In genomic region chr17:13346592-13346991, GRCh38 we compare ENCODE assay signal across 20 cellular contexts.
DNase-seq lines count a peak whose midpoint lies in the region; ATAC-seq and TF ChIP-seq lines count a peak whose summit lies in the region.
"Had no signal": no experiment of that assay in that cellular context is flagged by ENCODE, and none has a peak within 500 bp of the region (broad histone marks: within the 10 kb centered on the region; RNA-seq: fewer than 3 reads in every experiment).

No MANE protein-coding gene starts in this region.

- H3K4me2 ChIP-seq in fibroblast of lung (ENCODE audit: extremely low read depth, insufficient read depth, low read length) = peak overlapping the region; percentile 46

- H3K9me3 Mint-ChIP-seq in MCF 10A (ENCODE audit: unreplicated experiment) = no peaks in the 10 kb centered on the region

- no peaks in the 10 kb centered on the region for H4K20me1 ChIP-seq in fibroblast of lung (ENCODE audit: control insufficient read depth, extremely low read depth, insufficient read depth, low read length)

- ATAC-seq in upper lobe of left lung (ENCODE audit: low FRiP score in 2 of 2) = peak; percentile 18 to 46
- ATAC-seq in GM21381 (IDR thresholded peaks at IDR 0.05; ENCODE audit: unreplicated experiment) = no peak
- no peak for ATAC-seq in HG03139 (IDR thresholded peaks at IDR 0.05; ENCODE audit: unreplicated experiment)
- ATAC-seq: activated CD8-positive, alpha-beta T cell treated with anti-CD3 and anti-CD28 coated beads, Interleukin-2, amount 10 ng/mL, durations not matched to agents 7 days and 5 days; GM12878 had no signal

- no peaks in the 10 kb centered on the region for H3K79me2 ChIP-seq in fibroblast of lung (ENCODE audit: control insufficient read depth, insufficient read depth, low read length)

- peak overlapping the region; percentile 40 for H3K4me3 Mint-ChIP-seq in MCF 10A (ENCODE audit: unreplicated experiment)
- H3K4me3 Mint-ChIP-seq: activated CD8-positive, alpha-beta T cell treated with anti-CD3 and anti-CD28 coated beads, Interleukin-2, amount 10 ng/mL, durations not matched to agents 7 days and 5 days had no signal

- WGBS in upper lobe of left lung, 2 donors = 97 to 98% methylated on average over 5 of the region's 5 CpGs

- no peak overlapping the region for H2AFZ ChIP-seq in fibroblast of lung (ENCODE audit: low read length)

- no TSS peak for BruUV-seq in MCF 10A (replicated peaks; lab: Mats Ljungman, UMichigan)

- no peaks in the 10 kb centered on the region for H3K4me1 ChIP-seq in breast epithelium
- H3K4me1 ChIP-seq in SJSA1 (replicated peaks) = peaks cover 43% of the 10 kb centered on the region
- peaks cover 11% of the 10 kb centered on the region for H3K4me1 ChIP-seq in fibroblast of lung (ENCODE audit: control insufficient read depth, extremely low read depth, insufficient read depth, low read length)
- H3K4me1 ChIP-seq in upper lobe of left lung = no peaks in the 10 kb centered on the region
- H3K4me1 ChIP-seq: suprapubic skin had no signal

- TF ChIP-seq POLR2A in breast epithelium (IDR thresholded peaks at IDR 0.05) = no peak
- no peak for TF ChIP-seq POLR2A in upper lobe of left lung (IDR thresholded peaks at IDR 0.05)

- TF ChIP-seq EP300 in upper lobe of left lung (IDR thresholded peaks at IDR 0.05) = no peak

- POLR2A ChIA-PET in MCF 10A (lab: Yijun Ruan, JAX) = interaction anchor here (0.6 to 2.5 kb wide), 10 partner anchors 48 to 961 kb away, joined by 3 to 19 read pairs (median 3); no protein-coding TSS in a partner anchor

- no peaks in the 10 kb centered on the region for H3K36me3 ChIP-seq in breast epithelium
- no peaks in the 10 kb centered on the region for H3K36me3 ChIP-seq in SJSA1
- H3K36me3 ChIP-seq in fibroblast of lung (ENCODE audit: control insufficient read depth, insufficient read depth, low read length) = no peaks in the 10 kb centered on the region
- no peaks in the 10 kb centered on the region for H3K36me3 ChIP-seq in upper lobe of left lung
- H3K36me3 ChIP-seq: suprapubic skin, WERI-Rb-1 had no signal

- H3K9me3 ChIP-seq in breast epithelium = no peaks in the 10 kb centered on the region
- H3K9me3 ChIP-seq in SJSA1 (replicated peaks) = no peaks in the 10 kb centered on the region
- H3K9me3 ChIP-seq in fibroblast of lung (ENCODE audit: control insufficient read depth, insufficient read depth, low read depth, low read length) = no peaks in the 10 kb centered on the region
- H3K9me3 ChIP-seq in upper lobe of left lung = no peaks in the 10 kb centered on the region
- H3K9me3 ChIP-seq: mucosa of descending colon, suprapubic skin had no signal

- H3K9ac ChIP-seq in fibroblast of lung (ENCODE audit: insufficient read depth, low read length) = peak overlapping the region; percentile 62

- H3K27ac ChIP-seq in breast epithelium = no peak overlapping the region
- H3K27ac ChIP-seq in SJSA1 = peak overlapping the region; percentile 97
- peak overlapping the region; percentile 99 for H3K27ac ChIP-seq in fibroblast of lung (ENCODE audit: insufficient read depth, low read length)
- no peak overlapping the region for H3K27ac ChIP-seq in upper lobe of left lung
- H3K27ac ChIP-seq: suprapubic skin, WERI-Rb-1 had no signal

- H3K27ac Mint-ChIP-seq in MCF 10A (ENCODE audit: low read depth, unreplicated experiment) = peak overlapping the region; percentile 83
- H3K27ac Mint-ChIP-seq: activated CD8-positive, alpha-beta T cell treated with anti-CD3 and anti-CD28 coated beads, Interleukin-2, amount 10 ng/mL, durations not matched to agents 7 days and 5 days had no signal

- intact Hi-C loops in MCF 10A (cut with micrococcal nuclease) (loop anchor here (1.0 to 5.0 kb wide), 7 partner anchors 48 to 1580 kb away; no protein-coding TSS in a partner anchor), breast epithelium (cut with DNase I; ENCODE audit: low total_unique reads) (no loop called here)

- DNase-seq in MCF 10A (ENCODE audit: unreplicated experiment) = no peak
- no peak for DNase-seq in breast epithelium (ENCODE audit: low spot score in 2 of 2)
- DNase-seq in SJSA1 (ENCODE audit: low read depth in 1 of 2, low spot score in 2 of 2) = no peak
- DNase-seq in fibroblast of lung (ENCODE audit: low read depth in 2 of 2) = peak in 1 of 2 donors; percentile 15
- no peak for DNase-seq in upper lobe of left lung
- no peak for DNase-seq in retina
- DNase-seq: activated CD8-positive, alpha-beta T cell treated with anti-CD3 and anti-CD28 coated beads, Interleukin-2, amount 10 ng/mL, durations not matched to agents 7 days and 5 days; erythroblast; KG1; mucosa of descending colon; NCI-H187 treated with DMSO at 0.1 percent for 48 hours; NCI-H345; stimulated activated CD4-positive, alpha-beta T cell treated with anti-CD3 and anti-CD28 coated beads, Interleukin-12 subunit alpha, Interleukin-12 subunit beta, amount 100 ng/mL, for 4 hours; stimulated activated CD8-positive, alpha-beta memory T cell treated with anti-CD3 and anti-CD28 coated beads, Interleukin-4, amount 100 ng/mL, for 48 hours; T-helper 1 cell; WERI-Rb-1 had no signal

- H3K4me1 Mint-ChIP-seq in MCF 10A (ENCODE audit: insufficient read depth, unreplicated experiment) = peaks cover 54% of the 10 kb centered on the region

- TF ChIP-seq CTCF in MCF 10A (IDR thresholded peaks at IDR 0.05; ENCODE audit: unreplicated experiment) = no peak
- no peak for TF ChIP-seq CTCF in breast epithelium (IDR thresholded peaks at IDR 0.05)
- TF ChIP-seq CTCF in fibroblast of lung (conservative IDR thresholded peaks at IDR 0.05 in 1 of 2, IDR thresholded peaks at IDR 0.05 in 1 of 2; ENCODE audit: low read depth in 1 of 2, low read length in 2 of 2) = no peak
- no peak for TF ChIP-seq CTCF in upper lobe of left lung (IDR thresholded peaks at IDR 0.05)

- H3K27me3 Mint-ChIP-seq in MCF 10A (ENCODE audit: insufficient read depth, unreplicated experiment) = no peaks in the 10 kb centered on the region

- no peak overlapping the region for H3K4me3 ChIP-seq in breast epithelium
- no peak overlapping the region for H3K4me3 ChIP-seq in SJSA1
- no peak overlapping the region for H3K4me3 ChIP-seq in fibroblast of lung (replicated peaks in 1 of 4; ENCODE audit: control extremely low read depth in 1 of 4, insufficient read depth in 1 of 4, low read depth in 3 of 4, low read length in 4 of 4)
- no peak overlapping the region for H3K4me3 ChIP-seq in upper lobe of left lung
- H3K4me3 ChIP-seq: GM12878, mucosa of descending colon, suprapubic skin had no signal

- peaks cover 4% of the 10 kb centered on the region for H3K36me3 Mint-ChIP-seq in MCF 10A (ENCODE audit: insufficient read depth, unreplicated experiment)

- H3K27me3 ChIP-seq in breast epithelium (no peaks in the 10 kb centered on the region), SJSA1 (replicated peaks) (no peaks in the 10 kb centered on the region), fibroblast of lung (ENCODE audit: control insufficient read depth, insufficient read depth, low read length) (no peaks in the 10 kb centered on the region), upper lobe of left lung (no peaks in the 10 kb centered on the region)
- H3K27me3 ChIP-seq: suprapubic skin had no signal

- CTCF ChIA-PET in MCF 10A (lab: Yijun Ruan, JAX) = interaction anchor here (0.6 to 3.2 kb wide), 12 partner anchors 8 to 955 kb away, joined by 3 to 12 read pairs (median 3); no protein-coding TSS in a partner anchor

Comparison
In these comparisons a context has a peak if more than half of its experiments do, and no peak if none do; other contexts are left out.
1. H3K27ac ChIP-seq: peak in SJSA1 (single experiment) and fibroblast of lung (single experiment); none in breast epithelium (0 of 2) and upper lobe of left lung (0 of 4).
2. ATAC-seq: peak in upper lobe of left lung (2 of 2); none in GM21381 (single experiment) and HG03139 (single experiment).